Comparison of ENCODE assay signal across 32 cellular contexts in genomic region chr3:25237602-25238001, GRCh38.
DNase-seq lines count a peak whose midpoint lies in the region; ATAC-seq, FAIRE-seq and TF ChIP-seq lines count a peak whose summit lies in the region.
"Had no signal": no experiment of that assay in that cellular context is flagged by ENCODE, and none has a peak within 500 bp of the region (broad histone marks: within the 10 kb centered on the region; RNA-seq: fewer than 3 reads in every experiment).

No MANE protein-coding gene starts in this region.

- H4K20me1 ChIP-seq in HepG2 (ENCODE audit: insufficient read depth, low read length) (no peaks in the 10 kb centered on the region), GM12878 (ENCODE audit: control insufficient read depth, insufficient read depth) (no peaks in the 10 kb centered on the region), PC-9 (ENCODE audit: insufficient read depth) (no peaks in the 10 kb centered on the region)
- H4K20me1 ChIP-seq: BLaER1; BLaER1 treated with 17β-estradiol and CSF1 and Interleukin-3, amounts not matched to agents 10 nM and 100 nM had no signal

- H3K9me2 ChIP-seq in PC-9 (ENCODE audit: insufficient read depth) = no peaks in the 10 kb centered on the region

- TF ChIP-seq RAD21 in HepG2 (CRISPR knock-in tag; IDR thresholded peaks at IDR 0.05) (no peak), GM12878 (IDR thresholded peaks at IDR 0.05; ENCODE audit: insufficient read depth, low read depth, low read length) (no peak)

- SMC1A ChIA-PET in GM12878 (lab: Charles Lee; ENCODE audit: uncharacterized antibody, unreplicated experiment) = no interaction called here

- H3K27me3 ChIP-seq in HepG2 (ENCODE audit: control insufficient read depth in 1 of 2, insufficient read depth in 2 of 2, low read length in 2 of 2) (no peaks in the 10 kb centered on the region), right lobe of liver (no peaks in the 10 kb centered on the region), GM12878 (replicated peaks in 1 of 2; ENCODE audit: control insufficient read depth in 2 of 2, insufficient read depth in 2 of 2, low read length in 1 of 2) (no peaks in the 10 kb centered on the region), PC-9 (ENCODE audit: insufficient read depth, low read depth) (no peaks in the 10 kb centered on the region)
- H3K27me3 ChIP-seq: BE2C; BLaER1; BLaER1 treated with 17β-estradiol and CSF1 and Interleukin-3, amounts not matched to agents 10 nM and 100 nM had no signal

- H3K4me2 ChIP-seq in HepG2 (ENCODE audit: low read depth, low read length) (no peak overlapping the region), GM12878 (ENCODE audit: control insufficient read depth, insufficient read depth) (no peak overlapping the region), PC-9 (no peak overlapping the region)
- H3K4me2 ChIP-seq: A549; BLaER1; BLaER1 treated with 17β-estradiol and CSF1 and Interleukin-3, amounts not matched to agents 10 nM and 100 nM had no signal

- 0% methylated on average over 1 of the region's 1 CpG for WGBS in HepG2 (ENCODE audit: low lambda C conversion rate)
- WGBS in right lobe of liver (ENCODE audit: insufficient coverage, low coverage, low lambda C conversion rate, missing lambda C conversion rate) = 47% methylated on average over 1 of the region's 1 CpG
- 4% methylated on average over 1 of the region's 1 CpG for WGBS in GM12878 (ENCODE audit: insufficient coverage, insufficient replicate concordance, low lambda C conversion rate, missing lambda C conversion rate)

- FAIRE-seq in HepG2 (lab: Jason Lieb, UNC) (no peak), GM12878 (lab: Jason Lieb, UNC) (no peak)
- FAIRE-seq: A549, D721Med had no signal

- H3K9me3 ChIP-seq in HepG2 (ENCODE audit: low read length) (no peaks in the 10 kb centered on the region), right lobe of liver (no peaks in the 10 kb centered on the region), GM12878 (replicated peaks; ENCODE audit: control insufficient read depth, insufficient read depth, low read length) (no peaks in the 10 kb centered on the region), PC-9 (ENCODE audit: insufficient read depth, low read depth) (no peaks in the 10 kb centered on the region; the same call in 1 of the 2 replicates)
- H3K9me3 ChIP-seq: A549, BE2C, Caco-2 had no signal

- TF ChIP-seq CTCF in HepG2 (CRISPR knock-in tag; IDR thresholded peaks at IDR 0.05) = no peak
- TF ChIP-seq CTCF in right lobe of liver (IDR thresholded peaks at IDR 0.05) = no peak
- no peak for TF ChIP-seq CTCF in GM12878 (IDR thresholded peaks at IDR 0.05 in 2 of 3, conservative IDR thresholded peaks at IDR 0.05 in 1 of 3; ENCODE audit: control insufficient read depth in 2 of 3, extremely low read depth in 1 of 3, insufficient read depth in 1 of 3, low read depth in 3 of 3, low read length in 3 of 3)
- TF ChIP-seq CTCF in PC-9 (conservative IDR thresholded peaks at IDR 0.05) = no peak

- DNase-seq in HepG2 (ENCODE audit: low spot score) (no peak), right lobe of liver (no peak), HEK293T (ENCODE audit: extremely low spot score) (no peak), GM12878 (ENCODE audit: low read depth, low spot score) (no peak), PC-9 (no peak)
- DNase-seq in stimulated activated CD4-positive, alpha-beta T cell treated with anti-CD3 and anti-CD28 coated beads, Interleukin-12 subunit alpha, Interleukin-12 subunit beta, amount 100 ng/mL, for 4 hours = no peak
- DNase-seq: 8988T; ACHN; AML-193; BE2C; C1 segment of cervical spinal cord; Caco-2; Calu3; CD4-positive, alpha-beta memory T cell; CD4-positive, alpha-beta T cell; CD4-positive, CD25-positive, alpha-beta regulatory T cell; CD8-positive, alpha-beta memory T cell; CD8-positive, alpha-beta T cell; COR-L47; DMS 273 treated with DMSO at 0.1 percent for 48 hours; DMS153; DMS53; DMS79; DMS79 treated with DMSO at 0.1 percent for 48 hours; DND-41; EL had no signal

- POLR2A ChIA-PET in HepG2 (lab: Yijun Ruan, JAX) = no interaction called here
- POLR2A ChIA-PET in HEK293T (lab: Yijun Ruan, JAX) = no interaction called here
- POLR2A ChIA-PET in GM12878 (lab: Charles Lee) = no interaction called here
- POLR2A ChIA-PET in PC-9 (lab: Charles Lee; ENCODE audit: unreplicated experiment) = no interaction called here

- no peak overlapping the region for H2AFZ ChIP-seq in HepG2 (ENCODE audit: low read length)
- no peak overlapping the region for H2AFZ ChIP-seq in GM12878 (ENCODE audit: control insufficient read depth, low read depth, low read length)
- no peak overlapping the region for H2AFZ ChIP-seq in PC-9

- H3K4me1 ChIP-seq in HepG2 (ENCODE audit: insufficient read depth, low read length) = no peaks in the 10 kb centered on the region
- no peaks in the 10 kb centered on the region for H3K4me1 ChIP-seq in right lobe of liver
- H3K4me1 ChIP-seq in GM12878 (ENCODE audit: control insufficient read depth, insufficient read depth, low read length) = no peaks in the 10 kb centered on the region
- H3K4me1 ChIP-seq in PC-9 (replicated peaks; ENCODE audit: insufficient read depth) = no peaks in the 10 kb centered on the region
- H3K4me1 ChIP-seq: BE2C, BLaER1 had no signal

- H3F3A ChIP-seq in PC-9 (ENCODE audit: insufficient read depth, low read depth) = no peaks in the 10 kb centered on the region

- H3K36me3 ChIP-seq in HepG2 (replicated peaks in 1 of 2; ENCODE audit: control insufficient read depth in 1 of 2, insufficient read depth in 2 of 2, low read length in 2 of 2) (no peaks in the 10 kb centered on the region), right lobe of liver (no peaks in the 10 kb centered on the region), GM12878 (ENCODE audit: control insufficient read depth in 2 of 2, insufficient read depth in 2 of 2, low read length in 1 of 2) (no peaks in the 10 kb centered on the region), PC-9 (ENCODE audit: low read depth) (no peaks in the 10 kb centered on the region)
- H3K36me3 ChIP-seq: BE2C; BLaER1; BLaER1 treated with 17β-estradiol and CSF1 and Interleukin-3, amounts not matched to agents 10 nM and 100 nM had no signal

- intact Hi-C loops in HepG2 (cut with micrococcal nuclease; ENCODE audit: unreplicated experiment) = no loop called here
- intact Hi-C loops in right lobe of liver (cut with DNase I) = no loop called here
- intact Hi-C loops in GM12878 (cut with micrococcal nuclease; ENCODE audit: unreplicated experiment) = no loop called here
- intact Hi-C loops in PC-9 (cut with micrococcal nuclease; ENCODE audit: unreplicated experiment) = no loop called here

- BruUV-seq in HepG2 (replicated peaks; lab: Mats Ljungman, UMichigan) (no TSS peak), GM12878 (replicated peaks; lab: Mats Ljungman, UMichigan) (no TSS peak), PC-9 (replicated peaks; lab: Mats Ljungman, UMichigan) (no TSS peak)

- CTCF ChIA-PET in HepG2 (lab: Yijun Ruan, JAX; ENCODE audit: low intra/inter-chr PET ratio, low total read pairs) (no interaction called here), HEK293T (lab: Yijun Ruan, JAX) (no interaction called here), GM12878 (lab: Yijun Ruan, JAX) (no interaction called here), PC-9 (lab: Charles Lee) (no interaction called here)

- no peak overlapping the region for H3K9ac ChIP-seq in HepG2 (ENCODE audit: insufficient read depth, low read depth, low read length)
- no peak overlapping the region for H3K9ac ChIP-seq in GM12878 (ENCODE audit: control insufficient read depth, insufficient read depth, low read length)
- H3K9ac ChIP-seq: BLaER1; BLaER1 treated with 17β-estradiol and CSF1 and Interleukin-3, amounts not matched to agents 10 nM and 100 nM had no signal

- ATAC-seq in HepG2 = no peak
- ATAC-seq in right lobe of liver = no peak
- no peak for ATAC-seq in GM12878
- ATAC-seq: A549; CD8-positive, alpha-beta T cell had no signal

- RAD21 ChIA-PET in GM12878 (lab: Charles Lee; ENCODE audit: unreplicated experiment) = no interaction called here

- H3K4me3 ChIP-seq in HepG2 (replicated peaks in 1 of 3; ENCODE audit: insufficient read depth in 1 of 3, low read depth in 2 of 3, low read length in 3 of 3) (no peak overlapping the region), right lobe of liver (no peak overlapping the region), GM12878 (no peak overlapping the region), PC-9 (no peak overlapping the region)
- H3K4me3 ChIP-seq: A549; BLaER1; BLaER1 treated with 17β-estradiol and CSF1 and Interleukin-3, amounts not matched to agents 10 nM and 100 nM had no signal

- in situ Hi-C loops in HepG2 (cut with HindIII; ENCODE audit: extremely low pct_ligation_motif_present, low pct_unique_long_range_greater_than_20kb) (no loop called here), GM12878 (cut with MboI) (no loop called here)

- no peak for TF ChIP-seq POLR2A in HepG2 (IDR thresholded peaks at IDR 0.05; ENCODE audit: insufficient read depth in 1 of 2, low read depth in 2 of 2, low read length in 2 of 2)
- TF ChIP-seq POLR2A in right lobe of liver (IDR thresholded peaks at IDR 0.05) = no peak
- no peak for TF ChIP-seq POLR2A in GM12878 (IDR thresholded peaks at IDR 0.05; ENCODE audit: low read depth, low read length)

- H3K27ac ChIP-seq in HepG2 (ENCODE audit: extremely low read length, insufficient read depth, low read length) = no peak overlapping the region
- H3K27ac ChIP-seq in right lobe of liver = no peak overlapping the region
- no peak overlapping the region for H3K27ac ChIP-seq in GM12878 (ENCODE audit: control insufficient read depth, insufficient read depth)
- no peak overlapping the region for H3K27ac ChIP-seq in PC-9
- H3K27ac ChIP-seq: 22Rv1; A549; BLaER1; BLaER1 treated with 17β-estradiol and CSF1 and Interleukin-3, amounts not matched to agents 10 nM and 100 nM; C4-2B had no signal

- TF ChIP-seq EP300 in HepG2 (IDR thresholded peaks at IDR 0.05; ENCODE audit: low read depth in 2 of 2, low read length in 2 of 2) (no peak), HepG2 (CRISPR knock-in tag; IDR thresholded peaks at IDR 0.05; ENCODE audit: borderline replicate concordance) (no peak), GM12878 (IDR thresholded peaks at IDR 0.05; ENCODE audit: borderline replicate concordance in 1 of 2, control insufficient read depth in 1 of 2, low read depth in 2 of 2, low read length in 2 of 2) (no peak)

- H3K79me2 ChIP-seq in HepG2 (ENCODE audit: insufficient read depth, low read length) = no peaks in the 10 kb centered on the region
- H3K79me2 ChIP-seq in GM12878 (ENCODE audit: control insufficient read depth, insufficient read depth, low read length) = no peaks in the 10 kb centered on the region
- no peaks in the 10 kb centered on the region for H3K79me2 ChIP-seq in PC-9 (ENCODE audit: low read depth)

TF ChIP-seq in HepG2, 621 proteins besides CTCF, POLR2A, EP300 and RAD21 (continues in another document):
- no peak for TF ChIP-seq TBP (CRISPR knock-in tag; IDR thresholded peaks at IDR 0.05)

TF ChIP-seq in HEK293T, 16 proteins besides CTCF, POLR2A, EP300 and RAD21 (continues in another document):
- TF ChIP-seq ELF4 (IDR thresholded peaks at IDR 0.05) (peak; percentile 58; the same call in 1 of the 2 replicates), LEF1 (IDR thresholded peaks at IDR 0.05; ENCODE audit: borderline replicate concordance) (no peak), NFRKB (IDR thresholded peaks at IDR 0.05) (no peak), SP1 (IDR thresholded peaks at IDR 0.05) (no peak)

TF ChIP-seq in GM12878, 131 proteins besides CTCF, POLR2A, EP300 and RAD21 (continues in another document):
- TF ChIP-seq POLR2AphosphoS5 (IDR thresholded peaks at IDR 0.05; ENCODE audit: low read length) = no peak
